In genomic region chr7:40717242-40717641, GRCh38 we compare ENCODE assay signal across 9 cellular contexts.
DNase-seq lines count a peak whose midpoint lies in the region; ATAC-seq and TF ChIP-seq lines count a peak whose summit lies in the region.
"Had no signal": no experiment of that assay in that cellular context is flagged by ENCODE, and none has a peak within 500 bp of the region (broad histone marks: within the 10 kb centered on the region; RNA-seq: fewer than 3 reads in every experiment).

No MANE protein-coding gene starts in this region.

- H3K4me1 Mint-ChIP-seq in activated CD8-positive, alpha-beta T cell treated with anti-CD3 and anti-CD28 coated beads, Interleukin-2, amount 10 ng/mL, durations not matched to agents 7 days and 5 days (ENCODE audit: low read depth) = peaks cover 17% of the 10 kb centered on the region

- H3K9ac ChIP-seq in GM23248 = peak overlapping the region; percentile 45
- H3K9ac ChIP-seq in iPS-15b (ENCODE audit: low read depth, low read length) = peak overlapping the region; percentile 66

- peak overlapping the region; percentile 60 for H3K4me2 ChIP-seq in GM23248 (ENCODE audit: unreplicated experiment)

- H3K27me3 ChIP-seq in GM23248 (replicated peaks; ENCODE audit: insufficient read depth) = no peaks in the 10 kb centered on the region
- H3K27me3 ChIP-seq in iPS-15b (ENCODE audit: control insufficient read depth, insufficient read depth, low read length) = no peaks in the 10 kb centered on the region
- H3K27me3 ChIP-seq in transverse colon = no peaks in the 10 kb centered on the region

- no peaks in the 10 kb centered on the region for H3K9me3 Mint-ChIP-seq in activated CD8-positive, alpha-beta T cell treated with anti-CD3 and anti-CD28 coated beads, Interleukin-2, amount 10 ng/mL, durations not matched to agents 7 days and 5 days (ENCODE audit: insufficient read depth)
- H3K9me3 Mint-ChIP-seq: T-helper 1 cell treated with Interleukin-12 subunit alpha and Interleukin-12 subunit beta and Interleukin-4 antibody, amounts not matched to agents 30 μg/mL and 1 μg/mL, for 36 hours had no signal

- 37% methylated on average over 9 of the region's 9 CpGs for WGBS in GM23248 (ENCODE audit: low coverage in 1 of 2, low lambda C conversion rate in 2 of 2, missing lambda C conversion rate in 2 of 2), 2 experiments
- 64 to 78% methylated on average over 5 to 9 of the region's 9 CpGs for WGBS in transverse colon (ENCODE audit: low coverage in 1 of 2), 2 donors

- TF ChIP-seq EP300 in transverse colon (IDR thresholded peaks at IDR 0.05; ENCODE audit: low read depth) = no peak

- no peak for TF ChIP-seq POLR2A in NB4 (IDR thresholded peaks at IDR 0.05; ENCODE audit: extremely low read depth, insufficient read length)
- TF ChIP-seq POLR2A in transverse colon (IDR thresholded peaks at IDR 0.05) = no peak

- no peaks in the 10 kb centered on the region for H3K9me2 ChIP-seq in GM23248 (ENCODE audit: insufficient read depth)

- ATAC-seq in activated CD8-positive, alpha-beta T cell treated with anti-CD3 and anti-CD28 coated beads, Interleukin-2, amount 10 ng/mL, durations not matched to agents 7 days and 5 days = peak; percentile 82
- ATAC-seq in GM19324 (IDR thresholded peaks at IDR 0.05; ENCODE audit: low FRiP score, unreplicated experiment) = no peak

- intact Hi-C loops in transverse colon (cut with DNase I; ENCODE audit: low total_unique reads) = no loop called here

- H3K27ac ChIP-seq in GM23248 (peak overlapping the region; percentile 62), transverse colon (no peak overlapping the region)

- H3K36me3 ChIP-seq in GM23248 (ENCODE audit: low read depth) = no peaks in the 10 kb centered on the region
- H3K36me3 ChIP-seq in iPS-15b (ENCODE audit: control insufficient read depth, insufficient read depth, low read length) = no peaks in the 10 kb centered on the region
- no peaks in the 10 kb centered on the region for H3K36me3 ChIP-seq in transverse colon

- in situ Hi-C loops in GM23248 (cut with MboI) = no loop called here
- in situ Hi-C loops in transverse colon (cut with MboI; ENCODE audit: low pct_ligation_motif_present in 1 of 4, low pct_unique_long_range_greater_than_20kb in 1 of 4, low sequenced_read_pairs in 3 of 4) = no loop called here

- H3K4me1 ChIP-seq in GM23248 (ENCODE audit: insufficient read depth) (peaks cover 62% of the 10 kb centered on the region), iPS-15b (ENCODE audit: control insufficient read depth, insufficient read depth, low read length) (peaks cover 10% of the 10 kb centered on the region), transverse colon (no peaks in the 10 kb centered on the region)

- TF ChIP-seq CTCF in NB4 (IDR thresholded peaks at IDR 0.05; ENCODE audit: low read depth, low read length) (no peak), transverse colon (IDR thresholded peaks at IDR 0.05) (no peak)

- H3K4me3 Mint-ChIP-seq in activated CD8-positive, alpha-beta T cell treated with anti-CD3 and anti-CD28 coated beads, Interleukin-2, amount 10 ng/mL, durations not matched to agents 7 days and 5 days = no peak overlapping the region
- H3K4me3 Mint-ChIP-seq: T-helper 1 cell treated with Interleukin-12 subunit alpha and Interleukin-12 subunit beta and Interleukin-4 antibody, amounts not matched to agents 30 μg/mL and 1 μg/mL, for 36 hours had no signal

- no peaks in the 10 kb centered on the region for H3K79me2 ChIP-seq in GM23248 (ENCODE audit: insufficient read depth)

- no peak overlapping the region for H3K27ac Mint-ChIP-seq in activated CD8-positive, alpha-beta T cell treated with anti-CD3 and anti-CD28 coated beads, Interleukin-2, amount 10 ng/mL, durations not matched to agents 7 days and 5 days
- H3K27ac Mint-ChIP-seq: T-helper 1 cell treated with Interleukin-12 subunit alpha and Interleukin-12 subunit beta and Interleukin-4 antibody, amounts not matched to agents 30 μg/mL and 1 μg/mL, for 36 hours had no signal

- H4K20me1 ChIP-seq in GM23248 (ENCODE audit: insufficient read depth) = no peaks in the 10 kb centered on the region

- peaks cover 31% of the 10 kb centered on the region for H3F3A ChIP-seq in GM23248 (ENCODE audit: insufficient read depth)

- peaks cover 7% of the 10 kb centered on the region for H3K27me3 Mint-ChIP-seq in activated CD8-positive, alpha-beta T cell treated with anti-CD3 and anti-CD28 coated beads, Interleukin-2, amount 10 ng/mL, durations not matched to agents 7 days and 5 days (ENCODE audit: low read depth)

- H3K4me3 ChIP-seq in GM23248 (peak overlapping the region; percentile 35), NB4 (ENCODE audit: low read depth, low read length) (no peak overlapping the region), iPS-15b (ENCODE audit: low read depth, low read length) (peak overlapping the region; percentile 3), transverse colon (no peak overlapping the region)

- DNase-seq in ELF-1 (ENCODE audit: low read depth, low spot score) (peak; percentile 93), GM23248 (peak; percentile 79), NB4 (ENCODE audit: low read depth) (peak; percentile 70), transverse colon (peak; percentile 14), NCI-H1694 treated with DMSO at 0.1 percent for 48 hours (lab: John Stamatoyannopoulos, UW) (no peak)
- DNase-seq in activated CD8-positive, alpha-beta T cell treated with anti-CD3 and anti-CD28 coated beads, Interleukin-2, amount 10 ng/mL, durations not matched to agents 7 days and 5 days = peak; percentile 65

- POLR2A ChIA-PET in activated CD8-positive, alpha-beta T cell treated with anti-CD3 and anti-CD28 coated beads, Interleukin-2, amount 10 ng/mL, durations not matched to agents 7 days and 5 days (lab: Charles Lee) = no interaction called here

- peaks cover 6% of the 10 kb centered on the region for H3K36me3 Mint-ChIP-seq in activated CD8-positive, alpha-beta T cell treated with anti-CD3 and anti-CD28 coated beads, Interleukin-2, amount 10 ng/mL, durations not matched to agents 7 days and 5 days (ENCODE audit: low read depth)

- CTCF ChIA-PET in activated CD8-positive, alpha-beta T cell treated with anti-CD3 and anti-CD28 coated beads, Interleukin-2, amount 10 ng/mL, durations not matched to agents 7 days and 5 days (lab: Charles Lee) = no interaction called here

- H3K9me3 ChIP-seq in GM23248 (ENCODE audit: low read depth) (no peaks in the 10 kb centered on the region), iPS-15b (ENCODE audit: control insufficient read depth, insufficient read depth, low read length) (no peaks in the 10 kb centered on the region), transverse colon (no peaks in the 10 kb centered on the region)

- peak overlapping the region; percentile 35 for H2AFZ ChIP-seq in GM23248

Comparison
In these comparisons a context has a peak if more than half of its experiments do, and no peak if none do; other contexts are left out.
1. H3K4me3 ChIP-seq: peak in GM23248 (single experiment) and iPS-15b (single experiment); none in NB4 (single experiment) and transverse colon (0 of 4).